11 cellular contexts compared by ENCODE assay signal in the genomic region with DNA sequence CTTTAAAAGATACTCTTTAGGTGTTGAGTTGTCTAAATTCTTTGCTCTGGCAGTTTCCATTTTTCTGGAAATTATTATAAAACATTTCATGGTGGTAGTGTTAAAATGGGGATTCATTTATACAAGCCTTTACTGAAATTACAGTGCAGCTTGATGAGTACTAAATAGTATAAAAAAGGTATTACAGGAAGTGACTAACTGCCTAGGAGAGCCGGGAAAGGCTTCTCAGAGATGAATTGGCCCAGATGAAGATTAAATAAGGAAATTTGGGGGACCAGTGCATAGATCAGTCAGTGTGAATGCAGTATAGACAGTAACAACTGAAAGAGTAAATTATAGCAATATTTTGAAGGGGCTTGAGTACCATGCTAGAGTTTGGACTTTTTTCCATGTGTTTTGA. TPM values are rescaled to one million over a fixed set of nuclear protein-coding genes. Genes with fewer than 3 reads are reported as not detected.
DNase-seq lines count a peak whose midpoint lies in the region; ATAC-seq and TF ChIP-seq lines count a peak whose summit lies in the region.
"Had no signal": no experiment of that assay in that cellular context is flagged by ENCODE, and none has a peak within 500 bp of the region (broad histone marks: within the 10 kb centered on the region; RNA-seq: fewer than 3 reads in every experiment).

No MANE protein-coding gene starts in this region.

- no peaks in the 10 kb centered on the region for H3K27me3 ChIP-seq in CD8-positive, alpha-beta T cell (ENCODE audit: insufficient read depth, low read length)

- H3K4me1 ChIP-seq in CD8-positive, alpha-beta T cell (ENCODE audit: insufficient read depth, low read length), result peaks cover 59% of the 10 kb centered on the region

- no peaks in the 10 kb centered on the region for H3K27me3 Mint-ChIP-seq in CD8-positive, alpha-beta T cell (ENCODE audit: low read depth)
- no peaks in the 10 kb centered on the region for H3K27me3 Mint-ChIP-seq in naive thymus-derived CD8-positive, alpha-beta T cell

- H3K4me3 ChIP-seq in CD8-positive, alpha-beta T cell (ENCODE audit: low read depth, low read length), result no peak overlapping the region
- H3K4me3 ChIP-seq: HAP-1, lower lobe of right lung had no signal

- no peak for DNase-seq in CD8-positive, alpha-beta T cell
- DNase-seq in HT1080 (ENCODE audit: low read depth) (peak; percentile 27), activated gamma-delta T cell treated with Interleukin-2 at 50 U/mL for 16 hours (no peak), DMS53 treated with DMSO at 0.1 percent for 48 hours (lab: John Stamatoyannopoulos, UW; ENCODE audit: unreplicated experiment) (no peak), NCI-H1417 treated with DMSO at 0.1 percent for 48 hours (lab: John Stamatoyannopoulos, UW) (no peak)
- no peak for DNase-seq in activated naive CD4-positive, alpha-beta T cell treated with anti-CD3 and anti-CD28 coated beads, Interleukin-2, amount 50 U/mL, for 72 hours (ENCODE audit: low spot score in 2 of 2)
- DNase-seq in naive thymus-derived CD8-positive, alpha-beta T cell, result no peak
- DNase-seq: amygdala, lower lobe of right lung had no signal

- no peaks in the 10 kb centered on the region for H3K36me3 ChIP-seq in CD8-positive, alpha-beta T cell (ENCODE audit: insufficient read depth, low read length)

- peaks cover 16% of the 10 kb centered on the region for H3K36me3 Mint-ChIP-seq in CD8-positive, alpha-beta T cell
- H3K36me3 Mint-ChIP-seq in activated naive CD4-positive, alpha-beta T cell treated with anti-CD3 and anti-CD28 coated beads, Interleukin-2, amount 50 U/mL, for 72 hours, result peaks cover 5 to 38% of the 10 kb centered on the region in 2 donors
- peaks cover 0 to 22% (median 4%) of the 10 kb centered on the region in 3 donors for H3K36me3 Mint-ChIP-seq in naive thymus-derived CD8-positive, alpha-beta T cell

- POLR2A ChIA-PET in CD8-positive, alpha-beta T cell (lab: Charles Lee), result interaction anchor here (0.7 to 1.8 kb wide), 4 partner anchors 8 to 105 kb away, joined by 3 to 19 read pairs (median 6); a partner anchor contains a TSS
- POLR2A ChIA-PET in naive thymus-derived CD8-positive, alpha-beta T cell (lab: Charles Lee), result interaction anchor here (1.4 to 2.2 kb wide), 4 partner anchors 7 to 104 kb away, joined by 4 to 10 read pairs (median 8); a partner anchor contains a TSS

- peaks cover 73% of the 10 kb centered on the region for H3K4me1 Mint-ChIP-seq in CD8-positive, alpha-beta T cell (ENCODE audit: low read depth)
- H3K4me1 Mint-ChIP-seq in naive thymus-derived CD8-positive, alpha-beta T cell, result peaks cover 40 to 81% (median 70%) of the 10 kb centered on the region in 4 donors

- peak overlapping the region; percentile 87 for H3K27ac Mint-ChIP-seq in CD8-positive, alpha-beta T cell
- H3K27ac Mint-ChIP-seq in activated naive CD4-positive, alpha-beta T cell treated with anti-CD3 and anti-CD28 coated beads, Interleukin-2, amount 50 U/mL, for 72 hours, result peak overlapping the region; percentile 46 to 61
- H3K27ac Mint-ChIP-seq in naive thymus-derived CD8-positive, alpha-beta T cell, result peak overlapping the region; percentile 59 to 95 (median 82)

- H3K4me3 Mint-ChIP-seq in CD8-positive, alpha-beta T cell, result peak overlapping the region; percentile 23
- H3K4me3 Mint-ChIP-seq in naive thymus-derived CD8-positive, alpha-beta T cell, result peak overlapping the region in 5 of 10 donors; percentile 7 to 76 (median 52)

- no peaks in the 10 kb centered on the region for H3K9me3 ChIP-seq in CD8-positive, alpha-beta T cell (ENCODE audit: low read length)
- H3K9me3 ChIP-seq: HAP-1, lower lobe of right lung had no signal

- CTCF ChIA-PET in CD8-positive, alpha-beta T cell (lab: Charles Lee), result no interaction called here

- H3K9me3 Mint-ChIP-seq in CD8-positive, alpha-beta T cell, result no peaks in the 10 kb centered on the region
- no peaks in the 10 kb centered on the region for H3K9me3 Mint-ChIP-seq in activated naive CD4-positive, alpha-beta T cell treated with anti-CD3 and anti-CD28 coated beads, Interleukin-2, amount 50 U/mL, for 72 hours
- no peaks in the 10 kb centered on the region for H3K9me3 Mint-ChIP-seq in naive thymus-derived CD8-positive, alpha-beta T cell

- H3K27ac ChIP-seq in CD8-positive, alpha-beta T cell (ENCODE audit: low read depth, low read length), result no peak overlapping the region
- H3K27ac ChIP-seq: lower lobe of right lung had no signal

- ATAC-seq in CD8-positive, alpha-beta T cell, result no peak
- ATAC-seq in activated naive CD4-positive, alpha-beta T cell treated with anti-CD3 and anti-CD28 coated beads, Interleukin-2, amount 50 U/mL, for 72 hours, result peak; percentile 23 to 40
- no peak for ATAC-seq in naive thymus-derived CD8-positive, alpha-beta T cell
- no peak for ATAC-seq in GM18520 (IDR thresholded peaks at IDR 0.05; ENCODE audit: unreplicated experiment)
- ATAC-seq: lower lobe of right lung had no signal

- TF ChIP-seq CTCF in CD8-positive, alpha-beta T cell (IDR thresholded peaks at IDR 0.05), result no peak

- intact Hi-C loops in CD8-positive, alpha-beta T cell (cut with DNase I, micrococcal nuclease), result loop anchor here in 1 of 2 experiments (10.0 kb wide), 1 partner anchor 45 kb away; no protein-coding TSS in a partner anchor

RNA-seq across cellular contexts. Expression of a gene that starts 7.5 kb away (rescaled TPM):
- 10 to 100 TPM; 72.3 to 78.9 TPM for total RNA-seq in CD8-positive, alpha-beta T cell
- 343 and 354 TPM in 2 replicates for total RNA-seq in HT1080 (2014; rRNA removed; shearing (Covaris generic))
- polyA plus RNA-seq in HT1080 (2015; cell fraction: cytosol; rRNA removed), result 293 and 346 TPM in 2 replicates
- polyA plus RNA-seq in HT1080 (2015; cell fraction: nucleus; rRNA removed), result 231 and 257 TPM in 2 replicates
- 100 to 1,000 TPM; 293 to 408 TPM for total RNA-seq in activated naive CD4-positive, alpha-beta T cell treated with anti-CD3 and anti-CD28 coated beads, Interleukin-2, amount 50 U/mL, for 72 hours
- total RNA-seq in naive thymus-derived CD8-positive, alpha-beta T cell, result 100 to 1,000 TPM; 104 to 126 TPM
- 100 to 1,000 TPM; 256 to 378 (median 273) TPM for polyA plus RNA-seq in naive thymus-derived CD8-positive, alpha-beta T cell

Comparison
In these comparisons a context has a peak if more than half of its experiments do, and no peak if none do; other contexts are left out.
1. ATAC-seq: peak in activated naive CD4-positive, alpha-beta T cell treated with anti-CD3 and anti-CD28 coated beads, Interleukin-2, amount 50 U/mL, for 72 hours (2 of 2); none in CD8-positive, alpha-beta T cell (single experiment), naive thymus-derived CD8-positive, alpha-beta T cell (0 of 2) and GM18520 (single experiment).
2. Peak in every context shown above with its lines, with median percentiles within 50 percentile points of each other: H3K27ac Mint-ChIP-seq.